ENCODE assay signal across 31 cellular contexts in genomic region chr13:48646791-48647190, GRCh38. TPM values are rescaled to one million over a fixed set of nuclear protein-coding genes. Genes with fewer than 3 reads are reported as not detected.
"Had no signal": no experiment of that assay in that cellular context is flagged by ENCODE, and none has a peak within 500 bp of the region (broad histone marks: within the 10 kb centered on the region; RNA-seq: fewer than 3 reads in every experiment).

No MANE protein-coding gene starts in this region.

- DNase-seq: activated CD4-positive, alpha-beta T cell treated with anti-CD3 and anti-CD28 coated beads for 48 hours; activated CD4-positive, alpha-beta T cell treated with anti-CD3 and anti-CD28 coated beads, Interleukin-2, amount 50 U/mL, for 4 hours; activated CD4-positive, CD25-positive, alpha-beta regulatory T cell treated with anti-CD3 and anti-CD28 coated beads, Interleukin-2, amount 50 U/mL, for 72 hours; activated CD8-positive, alpha-beta memory T cell treated with anti-CD3 and anti-CD28 coated beads, Interleukin-2, amount 50 U/mL, for 48 hours; activated CD8-positive, alpha-beta T cell treated with anti-CD3 and anti-CD28 coated beads, Interleukin-2, amount 10 ng/mL, durations not matched to agents 7 days and 5 days; activated effector memory CD4-positive, alpha-beta T cell treated with Interleukin-2 at 50 U/mL for 16 hours; activated naive CD4-positive, alpha-beta T cell; activated T-cell treated with anti-CD3 and anti-CD28 coated beads, Interleukin-2, amount 50 U/mL, for 1 hour; aorta; caudate nucleus; KG1; MV-4-11; NCI-H1092 treated with DMSO at 0.1 percent for 48 hours; NCI-H1417 treated with DMSO at 0.1 percent for 48 hours; NCI-H187; NCI-H2081 treated with DMSO at 0.1 percent for 48 hours; NCI-H2171; NCI-H226; NCI-H526; NCI-H774; NK-92 treated with Interleukin-12 subunit alpha and Interleukin-12 subunit beta, amount 100 ng/mL, for 24 hours; Peyer's patch; SHP77; SW 1271 had no signal

- H3K36me3 Mint-ChIP-seq: activated naive CD4-positive, alpha-beta T cell treated with anti-CD3 and anti-CD28 coated beads, Interleukin-2, amount 50 U/mL, for 24 hours had no signal

- H3K4me3 ChIP-seq: breast epithelium, Peyer's patch, SJSA1 had no signal

- H3K27me3 ChIP-seq: breast epithelium, Peyer's patch, SJSA1 had no signal

- H3K4me3 Mint-ChIP-seq: activated CD8-positive, alpha-beta T cell treated with anti-CD3 and anti-CD28 coated beads, Interleukin-2, amount 10 ng/mL, durations not matched to agents 7 days and 5 days; activated naive CD4-positive, alpha-beta T cell treated with anti-CD3 and anti-CD28 coated beads, Interleukin-2, amount 50 U/mL, for 24 hours; activated T-helper 1 cell treated with anti-CD3 and anti-CD28 coated beads, Interleukin-12 subunit alpha, Interleukin-12 subunit beta, Interleukin-2, Interleukin-4 antibody, amounts not matched to agents 30 ng/mL and 10 ng/mL and 1 ng/mL, durations not matched to agents 14 hours and 24 hours and 36 hours had no signal

- H3K4me1 ChIP-seq: breast epithelium, Peyer's patch, SJSA1 had no signal

- H3K36me3 ChIP-seq: breast epithelium, Peyer's patch, SJSA1 had no signal

- H3K9me3 Mint-ChIP-seq: activated naive CD4-positive, alpha-beta T cell treated with anti-CD3 and anti-CD28 coated beads, Interleukin-2, amount 50 U/mL, for 24 hours; activated T-helper 1 cell treated with anti-CD3 and anti-CD28 coated beads, Interleukin-12 subunit alpha, Interleukin-12 subunit beta, Interleukin-2, Interleukin-4 antibody, amounts not matched to agents 30 ng/mL and 10 ng/mL and 1 ng/mL, durations not matched to agents 14 hours and 24 hours and 36 hours had no signal

- H3K27ac ChIP-seq: breast epithelium, Peyer's patch, SJSA1 had no signal

- H3K9me3 ChIP-seq: breast epithelium, Peyer's patch, SJSA1 had no signal

- H3K27me3 Mint-ChIP-seq: activated naive CD4-positive, alpha-beta T cell treated with anti-CD3 and anti-CD28 coated beads, Interleukin-2, amount 50 U/mL, for 24 hours had no signal

- H3K27ac Mint-ChIP-seq: activated CD8-positive, alpha-beta T cell treated with anti-CD3 and anti-CD28 coated beads, Interleukin-2, amount 10 ng/mL, durations not matched to agents 7 days and 5 days; activated naive CD4-positive, alpha-beta T cell treated with anti-CD3 and anti-CD28 coated beads, Interleukin-2, amount 50 U/mL, for 24 hours; activated T-helper 1 cell treated with anti-CD3 and anti-CD28 coated beads, Interleukin-12 subunit alpha, Interleukin-12 subunit beta, Interleukin-2, Interleukin-4 antibody, amounts not matched to agents 30 ng/mL and 10 ng/mL and 1 ng/mL, durations not matched to agents 14 hours and 24 hours and 36 hours had no signal

- ATAC-seq: activated CD8-positive, alpha-beta T cell treated with anti-CD3 and anti-CD28 coated beads, Interleukin-2, amount 10 ng/mL, durations not matched to agents 7 days and 5 days; SK-N-SH treated with all-trans-retinoic acid at 6 μM for 48 hours had no signal

RNA-seq across cellular contexts. Expression of gene CYSLTR2, which starts 6.9 kb away (rescaled TPM):
- total RNA-seq: MCF 10A, NCI-H460, SJSA1 had no signal
